Comparison of ENCODE assay signal across 1 cellular context in genomic region chr1:71046891-71047634, GRCh38.
TF ChIP-seq lines count a peak whose summit lies in the region.

No MANE protein-coding gene starts in this region.

TF ChIP-seq in HEK293, 187 proteins besides CTCF, POLR2A, EP300 and RAD21 (continued from another document):
- TF ChIP-seq PRDM2 (tag by site-specific recombination; IDR thresholded peaks at IDR 0.05; ENCODE audit: borderline replicate concordance) (no peak), ZNF133 (tag by site-specific recombination; IDR thresholded peaks at IDR 0.05) (no peak), ZNF2 (tag by site-specific recombination; IDR thresholded peaks at IDR 0.05) (peak; percentile 46; the same call in 1 of the 2 replicates), ZNF600 (tag by site-specific recombination; IDR thresholded peaks at IDR 0.05) (peak; percentile 70), GLI2 (tag by site-specific recombination; IDR thresholded peaks at IDR 0.05; ENCODE audit: borderline replicate concordance, low read depth) (no peak), ZNF341 (tag by site-specific recombination; IDR thresholded peaks at IDR 0.05; ENCODE audit: low read depth) (no peak), ZBTB11 (tag by site-specific recombination; conservative IDR thresholded peaks at IDR 0.05; ENCODE audit: low read depth) (no peak), ZNF514 (tag by site-specific recombination; IDR thresholded peaks at IDR 0.05) (no peak), ZIC2 (tag by site-specific recombination; IDR thresholded peaks at IDR 0.05) (peak; percentile 33; the same call in 1 of the 2 replicates), ZBTB17 (tag by site-specific recombination; IDR thresholded peaks at IDR 0.05) (no peak), ZNF501 (tag by site-specific recombination; IDR thresholded peaks at IDR 0.05) (no peak), ZNF211 (tag by site-specific recombination; IDR thresholded peaks at IDR 0.05; ENCODE audit: low read depth) (no peak), TSHZ1 (tag by site-specific recombination; IDR thresholded peaks at IDR 0.05; ENCODE audit: borderline replicate concordance) (no peak), ZNF626 (tag by site-specific recombination; IDR thresholded peaks at IDR 0.05) (no peak), ZXDB (tag by site-specific recombination; IDR thresholded peaks at IDR 0.05) (no peak), ZNF221 (tag by site-specific recombination; IDR thresholded peaks at IDR 0.05; ENCODE audit: borderline replicate concordance) (no peak), RBAK (tag by site-specific recombination; IDR thresholded peaks at IDR 0.05) (no peak), ZBTB8A (tag by site-specific recombination; IDR thresholded peaks at IDR 0.05) (peak; percentile 55; the same call in 1 of the 2 replicates), ZNF416 (tag by site-specific recombination; IDR thresholded peaks at IDR 0.05) (no peak), ZSCAN5A (tag by site-specific recombination; IDR thresholded peaks at IDR 0.05) (no peak), HIC1 (tag by site-specific recombination; IDR thresholded peaks at IDR 0.05) (peak; percentile 32; the same call in 1 of the 2 replicates), ZNF610 (tag by site-specific recombination; IDR thresholded peaks at IDR 0.05; ENCODE audit: borderline replicate concordance) (no peak), ZNF777 (tag by site-specific recombination; IDR thresholded peaks at IDR 0.05; ENCODE audit: borderline replicate concordance) (0 out of 2 replicates have a peak, but pooled peaks have one; percentile 56), ZNF521 (tag by site-specific recombination; IDR thresholded peaks at IDR 0.05) (no peak), YY1 (tag by site-specific recombination; IDR thresholded peaks at IDR 0.05) (0 out of 2 replicates have a peak, but pooled peaks have one; percentile 17), OVOL3 (tag by site-specific recombination; IDR thresholded peaks at IDR 0.05) (no peak), ZNF555 (tag by site-specific recombination; conservative IDR thresholded peaks at IDR 0.05) (no peak), EGR2 (tag by site-specific recombination; IDR thresholded peaks at IDR 0.05; ENCODE audit: low read depth) (peak; percentile 5; the same call in 1 of the 2 replicates), MZF1 (tag by site-specific recombination; IDR thresholded peaks at IDR 0.05; ENCODE audit: borderline replicate concordance) (no peak), ZNF202 (tag by site-specific recombination; IDR thresholded peaks at IDR 0.05; ENCODE audit: borderline replicate concordance) (0 out of 2 replicates have a peak, but pooled peaks have one; percentile 10), ZSCAN23 (tag by site-specific recombination; IDR thresholded peaks at IDR 0.05) (no peak), ZNF843 (tag by site-specific recombination; IDR thresholded peaks at IDR 0.05) (no peak), HOXC10 (CRISPR knock-in tag; IDR thresholded peaks at IDR 0.05) (no peak)
- TF ChIP-seq, protein P1, sequence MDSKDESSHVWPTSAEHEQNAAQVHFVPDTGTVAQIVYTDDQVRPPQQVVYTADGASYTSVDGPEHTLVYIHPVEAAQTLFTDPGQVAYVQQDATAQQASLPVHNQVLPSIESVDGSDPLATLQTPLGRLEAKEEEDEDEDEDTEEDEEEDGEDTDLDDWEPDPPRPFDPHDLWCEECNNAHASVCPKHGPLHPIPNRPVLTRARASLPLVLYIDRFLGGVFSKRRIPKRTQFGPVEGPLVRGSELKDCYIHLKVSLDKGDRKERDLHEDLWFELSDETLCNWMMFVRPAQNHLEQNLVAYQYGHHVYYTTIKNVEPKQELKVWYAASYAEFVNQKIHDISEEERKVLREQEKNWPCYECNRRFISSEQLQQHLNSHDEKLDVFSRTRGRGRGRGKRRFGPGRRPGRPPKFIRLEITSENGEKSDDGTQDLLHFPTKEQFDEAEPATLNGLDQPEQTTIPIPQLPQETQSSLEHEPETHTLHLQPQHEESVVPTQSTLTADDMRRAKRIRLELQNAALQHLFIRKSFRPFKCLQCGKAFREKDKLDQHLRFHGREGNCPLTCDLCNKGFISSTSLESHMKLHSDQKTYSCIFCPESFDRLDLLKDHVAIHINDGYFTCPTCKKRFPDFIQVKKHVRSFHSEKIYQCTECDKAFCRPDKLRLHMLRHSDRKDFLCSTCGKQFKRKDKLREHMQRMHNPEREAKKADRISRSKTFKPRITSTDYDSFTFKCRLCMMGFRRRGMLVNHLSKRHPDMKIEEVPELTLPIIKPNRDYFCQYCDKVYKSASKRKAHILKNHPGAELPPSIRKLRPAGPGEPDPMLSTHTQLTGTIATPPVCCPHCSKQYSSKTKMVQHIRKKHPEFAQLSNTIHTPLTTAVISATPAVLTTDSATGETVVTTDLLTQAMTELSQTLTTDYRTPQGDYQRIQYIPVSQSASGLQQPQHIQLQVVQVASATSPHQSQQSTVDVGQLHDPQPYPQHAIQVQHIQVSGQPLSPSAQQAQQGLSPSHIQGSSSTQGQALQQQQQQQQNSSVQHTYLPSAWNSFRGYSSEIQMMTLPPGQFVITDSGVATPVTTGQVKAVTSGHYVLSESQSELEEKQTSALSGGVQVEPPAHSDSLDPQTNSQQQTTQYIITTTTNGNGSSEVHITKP (tag by site-specific recombination; IDR thresholded peaks at IDR 0.05), result no peak
- TF ChIP-seq, protein P2, sequence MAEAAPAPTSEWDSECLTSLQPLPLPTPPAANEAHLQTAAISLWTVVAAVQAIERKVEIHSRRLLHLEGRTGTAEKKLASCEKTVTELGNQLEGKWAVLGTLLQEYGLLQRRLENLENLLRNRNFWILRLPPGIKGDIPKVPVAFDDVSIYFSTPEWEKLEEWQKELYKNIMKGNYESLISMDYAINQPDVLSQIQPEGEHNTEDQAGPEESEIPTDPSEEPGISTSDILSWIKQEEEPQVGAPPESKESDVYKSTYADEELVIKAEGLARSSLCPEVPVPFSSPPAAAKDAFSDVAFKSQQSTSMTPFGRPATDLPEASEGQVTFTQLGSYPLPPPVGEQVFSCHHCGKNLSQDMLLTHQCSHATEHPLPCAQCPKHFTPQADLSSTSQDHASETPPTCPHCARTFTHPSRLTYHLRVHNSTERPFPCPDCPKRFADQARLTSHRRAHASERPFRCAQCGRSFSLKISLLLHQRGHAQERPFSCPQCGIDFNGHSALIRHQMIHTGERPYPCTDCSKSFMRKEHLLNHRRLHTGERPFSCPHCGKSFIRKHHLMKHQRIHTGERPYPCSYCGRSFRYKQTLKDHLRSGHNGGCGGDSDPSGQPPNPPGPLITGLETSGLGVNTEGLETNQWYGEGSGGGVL (tag by site-specific recombination; IDR thresholded peaks at IDR 0.05), result no peak
TF ChIP-seq in HEK293: peak in this region for 12.
